ENCODE assay signal across 7 cellular contexts in the genomic region with DNA sequence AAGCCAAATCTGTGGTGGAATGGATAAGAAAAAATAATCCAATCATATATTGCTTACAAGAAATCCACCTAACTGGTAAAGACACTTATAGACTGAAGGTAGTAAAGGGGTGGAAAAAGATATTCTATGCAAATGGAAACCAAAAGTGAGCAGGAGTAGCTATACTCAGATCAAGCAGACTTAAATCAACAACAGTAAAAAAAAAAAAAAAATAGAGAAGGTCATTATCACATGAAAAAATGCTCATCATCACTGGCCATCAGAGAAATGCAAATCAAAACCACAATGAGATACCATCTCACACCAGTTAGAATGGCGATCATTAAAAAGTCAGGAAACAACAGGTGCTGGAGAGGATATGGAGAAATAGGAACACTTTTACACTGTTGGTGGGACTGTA. TPM values are rescaled to one million over a fixed set of nuclear protein-coding genes. Genes with fewer than 3 reads are reported as not detected.
DNase-seq lines count a peak whose midpoint lies in the region; ATAC-seq, FAIRE-seq and TF ChIP-seq lines count a peak whose summit lies in the region.
"Not testable (repeated sequence)": the region's sequence is repeated elsewhere in the genome, so short reads cannot be mapped to it uniquely, and the experiment has no call there.

No MANE protein-coding gene starts in this region.

- not testable (repeated sequence) for H3K36me3 Mint-ChIP-seq in T-helper 2 cell treated with Interferon-gamma antibody and Interleukin-4, amounts not matched to agents 5 μg/mL and 100 μg/mL, for 36 hours (ENCODE audit: low read depth); activated CD4-positive, alpha-beta memory T cell treated with anti-CD3 and anti-CD28 coated beads, Interleukin-2, amount 10 ng/mL, durations not matched to agents 7 days and 5 days (ENCODE audit: low read depth); activated T-helper 1 cell treated with anti-CD3 and anti-CD28 coated beads, Interleukin-12 subunit alpha, Interleukin-12 subunit beta, Interleukin-2, Interleukin-4 antibody, amounts not matched to agents 30 ng/mL and 10 ng/mL and 1 ng/mL, durations not matched to agents 14 hours and 24 hours and 36 hours (ENCODE audit: low read depth); activated naive CD4-positive, alpha-beta T cell treated with anti-CD3 and anti-CD28 coated beads, Interleukin-2, amount 50 U/mL, for 72 hours; stimulated activated naive CD8-positive, alpha-beta T cell treated with anti-CD3 and anti-CD28 coated beads, Interleukin-15, Interleukin-2, amounts not matched to agents 100 ng/mL and 50 ng/mL, for 24 hours (ENCODE audit: low read depth)

- H3K4me1 Mint-ChIP-seq in T-helper 2 cell treated with Interferon-gamma antibody and Interleukin-4, amounts not matched to agents 5 μg/mL and 100 μg/mL, for 36 hours (ENCODE audit: low read depth), result peaks cover 33% of the 10 kb centered on the region
- H3K4me1 Mint-ChIP-seq in activated CD4-positive, alpha-beta memory T cell treated with anti-CD3 and anti-CD28 coated beads, Interleukin-2, amount 10 ng/mL, durations not matched to agents 7 days and 5 days, result peaks cover 31% of the 10 kb centered on the region
- peaks cover 38% of the 10 kb centered on the region for H3K4me1 Mint-ChIP-seq in activated T-helper 1 cell treated with anti-CD3 and anti-CD28 coated beads, Interleukin-12 subunit alpha, Interleukin-12 subunit beta, Interleukin-2, Interleukin-4 antibody, amounts not matched to agents 30 ng/mL and 10 ng/mL and 1 ng/mL, durations not matched to agents 14 hours and 24 hours and 36 hours (ENCODE audit: low read depth)
- H3K4me1 Mint-ChIP-seq in stimulated activated naive CD8-positive, alpha-beta T cell treated with anti-CD3 and anti-CD28 coated beads, Interleukin-15, Interleukin-2, amounts not matched to agents 100 ng/mL and 50 ng/mL, for 24 hours (ENCODE audit: low read depth), result peaks cover 47% of the 10 kb centered on the region

- not testable (repeated sequence) for H3K9me1 ChIP-seq in K562 (ENCODE audit: control insufficient read depth, insufficient read depth, low read length)

- in situ Hi-C loops in K562 (cut with MboI), result not testable (repeated sequence)

- TF ChIP-seq EP300 in K562 (IDR thresholded peaks at IDR 0.05; ENCODE audit: low read length), result not testable (repeated sequence)

- not testable (repeated sequence) for TF ChIP-seq CTCF in HEK293 (tag by site-specific recombination; IDR thresholded peaks at IDR 0.05); K562 (IDR thresholded peaks at IDR 0.05 in 2 of 3, conservative IDR thresholded peaks at IDR 0.05 in 1 of 3; ENCODE audit: insufficient read depth in 2 of 3, low read depth in 1 of 3, low read length in 3 of 3)

- peak overlapping the region; percentile 51 for H3K4me3 Mint-ChIP-seq in T-helper 2 cell treated with Interferon-gamma antibody and Interleukin-4, amounts not matched to agents 5 μg/mL and 100 μg/mL, for 36 hours
- H3K4me3 Mint-ChIP-seq in activated CD4-positive, alpha-beta memory T cell treated with anti-CD3 and anti-CD28 coated beads, Interleukin-2, amount 10 ng/mL, durations not matched to agents 7 days and 5 days; stimulated activated naive CD8-positive, alpha-beta T cell treated with anti-CD3 and anti-CD28 coated beads, Interleukin-15, Interleukin-2, amounts not matched to agents 100 ng/mL and 50 ng/mL, for 24 hours: not testable (repeated sequence)
- H3K4me3 Mint-ChIP-seq in activated T-helper 1 cell treated with anti-CD3 and anti-CD28 coated beads, Interleukin-12 subunit alpha, Interleukin-12 subunit beta, Interleukin-2, Interleukin-4 antibody, amounts not matched to agents 30 ng/mL and 10 ng/mL and 1 ng/mL, durations not matched to agents 14 hours and 24 hours and 36 hours, result peak overlapping the region; percentile 62

- H3K4me1 ChIP-seq in HEK293 (ENCODE audit: control insufficient read depth, insufficient read depth, low read length), result not testable (repeated sequence)
- H3K4me1 ChIP-seq in K562 (replicated peaks in 1 of 2; ENCODE audit: control insufficient read depth in 2 of 2, insufficient read depth in 2 of 2, low read length in 2 of 2), result peaks cover 28 to 45% of the 10 kb centered on the region in 2 experiments

- not testable (repeated sequence) for H4K20me1 ChIP-seq in K562 (replicated peaks; ENCODE audit: control insufficient read depth, insufficient read depth, low read length)

- not testable (repeated sequence) for H3K79me2 ChIP-seq in K562 (ENCODE audit: control insufficient read depth, insufficient read depth, low read length)

- not testable (repeated sequence) for H3K36me3 ChIP-seq in HEK293 (ENCODE audit: control insufficient read depth in 2 of 2, insufficient read depth in 1 of 2, low read length in 2 of 2); K562 (ENCODE audit: control insufficient read depth, insufficient read depth, low read length)

- not testable (repeated sequence) for H3K27ac ChIP-seq in HEK293 (ENCODE audit: extremely low read depth, low read depth, low read length)
- peak overlapping the region; percentile 61; the same call in 2 of the 3 replicates for H3K27ac ChIP-seq in K562 (ENCODE audit: extremely low read depth, low read depth, low read length)

- not testable (repeated sequence) for TF ChIP-seq POLR2A in K562 (conservative IDR thresholded peaks at IDR 0.05)

- not testable (repeated sequence) for H3K9me3 ChIP-seq in HEK293 (ENCODE audit: control insufficient read depth, insufficient read depth, low read depth, low read length); K562 (replicated peaks; ENCODE audit: control insufficient read depth, insufficient read depth, low read depth, low read length)

- CTCF ChIA-PET in HEK293 (lab: Yijun Ruan, JAX), result interaction anchor here (0.6 to 2.4 kb wide), 6 partner anchors 14 to 177 kb away, joined by 3 to 11 read pairs (median 6); no protein-coding TSS in a partner anchor
- CTCF ChIA-PET in activated CD4-positive, alpha-beta memory T cell treated with anti-CD3 and anti-CD28 coated beads, Interleukin-2, amount 10 ng/mL, durations not matched to agents 7 days and 5 days (lab: Charles Lee), result interaction anchor here (0.9 to 2.9 kb wide), 8 partner anchors 11 to 177 kb away, joined by 3 to 19 read pairs (median 6); no protein-coding TSS in a partner anchor
- CTCF ChIA-PET in K562 (lab: Yijun Ruan, JAX; ENCODE audit: low intra/inter-chr PET ratio), result not testable (repeated sequence)

- not testable (repeated sequence) for H3K4me2 ChIP-seq in K562 (ENCODE audit: insufficient read depth, low read length)

- H3K27me3 ChIP-seq in K562 (ENCODE audit: control insufficient read depth in 2 of 2, insufficient read depth in 2 of 2, low read length in 2 of 2), result not testable (repeated sequence)

- TF ChIP-seq RAD21 in K562 (CRISPR knock-in tag; conservative IDR thresholded peaks at IDR 0.05 in 1 of 2, IDR thresholded peaks at IDR 0.05 in 1 of 2), result not testable (repeated sequence)

- WGBS in K562 (ENCODE audit: insufficient coverage, low coverage, missing lambda C conversion rate), result no CpG with 5 or more reads among the region's 1 CpG

- not testable (repeated sequence) for H3K4me3 ChIP-seq in HEK293 (ENCODE audit: low read depth, low read length); K562

- FAIRE-seq in K562 (lab: Jason Lieb, UNC), result not testable (repeated sequence)

- H3K27me3 Mint-ChIP-seq in T-helper 2 cell treated with Interferon-gamma antibody and Interleukin-4, amounts not matched to agents 5 μg/mL and 100 μg/mL, for 36 hours (ENCODE audit: low read depth); activated CD4-positive, alpha-beta memory T cell treated with anti-CD3 and anti-CD28 coated beads, Interleukin-2, amount 10 ng/mL, durations not matched to agents 7 days and 5 days; activated T-helper 1 cell treated with anti-CD3 and anti-CD28 coated beads, Interleukin-12 subunit alpha, Interleukin-12 subunit beta, Interleukin-2, Interleukin-4 antibody, amounts not matched to agents 30 ng/mL and 10 ng/mL and 1 ng/mL, durations not matched to agents 14 hours and 24 hours and 36 hours (ENCODE audit: insufficient read depth); stimulated activated naive CD8-positive, alpha-beta T cell treated with anti-CD3 and anti-CD28 coated beads, Interleukin-15, Interleukin-2, amounts not matched to agents 100 ng/mL and 50 ng/mL, for 24 hours: not testable (repeated sequence)

- H3K9ac ChIP-seq in K562 (ENCODE audit: insufficient read depth in 1 of 2, low read depth in 2 of 2, low read length in 2 of 2), result not testable (repeated sequence)

- intact Hi-C loops in activated T-helper 1 cell treated with anti-CD3 and anti-CD28 coated beads, Interleukin-12 subunit alpha, Interleukin-12 subunit beta, Interleukin-2, Interleukin-4 antibody, amounts not matched to agents 30 ng/mL and 10 ng/mL and 1 ng/mL, durations not matched to agents 14 hours and 24 hours and 36 hours (cut with micrococcal nuclease), result loop anchor here (1.0 kb wide), 1 partner anchor 10 kb away; no protein-coding TSS in a partner anchor
- intact Hi-C loops in K562 (cut with micrococcal nuclease), result not testable (repeated sequence)

- DNase-seq in T-helper 2 cell treated with Interferon-gamma antibody and Interleukin-4, amounts not matched to agents 5 μg/mL and 100 μg/mL, for 36 hours (ENCODE audit: low spot score); activated CD4-positive, alpha-beta memory T cell treated with anti-CD3 and anti-CD28 coated beads, Interleukin-2, amount 10 ng/mL, durations not matched to agents 7 days and 5 days; activated T-helper 1 cell treated with anti-CD3 and anti-CD28 coated beads, Interleukin-12 subunit alpha, Interleukin-12 subunit beta, Interleukin-2, Interleukin-4 antibody, amounts not matched to agents 30 ng/mL and 10 ng/mL and 1 ng/mL, durations not matched to agents 14 hours and 24 hours and 36 hours (ENCODE audit: low spot score); activated naive CD4-positive, alpha-beta T cell treated with anti-CD3 and anti-CD28 coated beads, Interleukin-2, amount 50 U/mL, for 72 hours (ENCODE audit: low spot score in 2 of 2); K562 (ENCODE audit: extremely low read depth in 1 of 4, low spot score in 3 of 4): not testable (repeated sequence)

- not testable (repeated sequence) for H3K9me3 Mint-ChIP-seq in T-helper 2 cell treated with Interferon-gamma antibody and Interleukin-4, amounts not matched to agents 5 μg/mL and 100 μg/mL, for 36 hours; activated CD4-positive, alpha-beta memory T cell treated with anti-CD3 and anti-CD28 coated beads, Interleukin-2, amount 10 ng/mL, durations not matched to agents 7 days and 5 days; activated T-helper 1 cell treated with anti-CD3 and anti-CD28 coated beads, Interleukin-12 subunit alpha, Interleukin-12 subunit beta, Interleukin-2, Interleukin-4 antibody, amounts not matched to agents 30 ng/mL and 10 ng/mL and 1 ng/mL, durations not matched to agents 14 hours and 24 hours and 36 hours; activated naive CD4-positive, alpha-beta T cell treated with anti-CD3 and anti-CD28 coated beads, Interleukin-2, amount 50 U/mL, for 72 hours; stimulated activated naive CD8-positive, alpha-beta T cell treated with anti-CD3 and anti-CD28 coated beads, Interleukin-15, Interleukin-2, amounts not matched to agents 100 ng/mL and 50 ng/mL, for 24 hours

- H2AFZ ChIP-seq in K562 (ENCODE audit: low read depth, low read length), result peak overlapping the region; percentile 73

- POLR2A ChIA-PET in HEK293 (lab: Yijun Ruan, JAX), result interaction anchor here (0.6 to 1.1 kb wide), 2 partner anchors 165 to 444 kb away, joined by 3 to 4 read pairs; no protein-coding TSS in a partner anchor
- POLR2A ChIA-PET in activated CD4-positive, alpha-beta memory T cell treated with anti-CD3 and anti-CD28 coated beads, Interleukin-2, amount 10 ng/mL, durations not matched to agents 7 days and 5 days (lab: Charles Lee), result interaction anchor here (0.7 to 3.5 kb wide), 8 partner anchors 8 to 145 kb away, joined by 3 to 17 read pairs (median 4); a partner anchor contains a TSS
- POLR2A ChIA-PET in K562 (lab: Yijun Ruan, JAX), result interaction anchor here (1.0 to 2.3 kb wide), 4 partner anchors 9 to 19 kb away, joined by 3 to 7 read pairs (median 6); no protein-coding TSS in a partner anchor

- not testable (repeated sequence) for BruUV-seq in K562 (replicated peaks; lab: Mats Ljungman, UMichigan)

- H3K27ac Mint-ChIP-seq in T-helper 2 cell treated with Interferon-gamma antibody and Interleukin-4, amounts not matched to agents 5 μg/mL and 100 μg/mL, for 36 hours, result peak overlapping the region; percentile 85
- H3K27ac Mint-ChIP-seq in activated CD4-positive, alpha-beta memory T cell treated with anti-CD3 and anti-CD28 coated beads, Interleukin-2, amount 10 ng/mL, durations not matched to agents 7 days and 5 days, result peak overlapping the region; percentile 66
- H3K27ac Mint-ChIP-seq in activated T-helper 1 cell treated with anti-CD3 and anti-CD28 coated beads, Interleukin-12 subunit alpha, Interleukin-12 subunit beta, Interleukin-2, Interleukin-4 antibody, amounts not matched to agents 30 ng/mL and 10 ng/mL and 1 ng/mL, durations not matched to agents 14 hours and 24 hours and 36 hours, result peak overlapping the region; percentile 98
- peak overlapping the region; percentile 59 to 92 for H3K27ac Mint-ChIP-seq in activated naive CD4-positive, alpha-beta T cell treated with anti-CD3 and anti-CD28 coated beads, Interleukin-2, amount 50 U/mL, for 72 hours
- H3K27ac Mint-ChIP-seq in stimulated activated naive CD8-positive, alpha-beta T cell treated with anti-CD3 and anti-CD28 coated beads, Interleukin-15, Interleukin-2, amounts not matched to agents 100 ng/mL and 50 ng/mL, for 24 hours, result peak overlapping the region; percentile 50

- ATAC-seq in activated naive CD4-positive, alpha-beta T cell treated with anti-CD3 and anti-CD28 coated beads, Interleukin-2, amount 50 U/mL, for 72 hours, result peak in 1 of 2 donors; percentile 41
- not testable (repeated sequence) for ATAC-seq in K562

RNA-seq across cellular contexts. Expression of a gene that starts 24.9 kb away (rescaled TPM):
- total RNA-seq in activated CD4-positive, alpha-beta memory T cell treated with anti-CD3 and anti-CD28 coated beads, Interleukin-2, amount 10 ng/mL, durations not matched to agents 7 days and 5 days, result 100 to 1,000 TPM; 497 to 505 TPM
- total RNA-seq in activated T-helper 1 cell treated with anti-CD3 and anti-CD28 coated beads, Interleukin-12 subunit alpha, Interleukin-12 subunit beta, Interleukin-2, Interleukin-4 antibody, amounts not matched to agents 30 ng/mL and 10 ng/mL and 1 ng/mL, durations not matched to agents 14 hours and 24 hours and 36 hours, result 182 and 192 TPM in 2 replicates
- 100 to 1,000 TPM; 280 to 408 TPM for total RNA-seq in activated naive CD4-positive, alpha-beta T cell treated with anti-CD3 and anti-CD28 coated beads, Interleukin-2, amount 50 U/mL, for 72 hours
- 217 and 312 TPM in 2 replicates for total RNA-seq in K562 (2011; cell fraction: chromatin; rRNA removed; ENCODE audit: low replicate concordance)
- total RNA-seq in K562 (2011; cell fraction: nucleolus; rRNA removed), result 221 and 239 TPM in 2 replicates
- total RNA-seq in K562 (2011; cell fraction: nucleoplasm; rRNA removed), result 299 and 384 TPM in 2 replicates
- total RNA-seq in K562 (2014; rRNA removed) (169 and 190 TPM in 2 replicates), K562 (2014; rRNA removed; fragmentation: Illumina TruSeq; extraction: Trizol) (175 and 193 TPM in 2 replicates), K562 (2015; rRNA removed; fragmentation: Illumina TruSeq; extraction: Trizol) (211 and 212 TPM in 2 replicates), K562 (2021) (358 and 364 TPM in 2 replicates)
- polyA plus RNA-seq in K562 (2011; rRNA removed) (296 and 429 TPM in 2 replicates), K562 (2014; fragmentation: Illumina TruSeq; extraction: Trizol) (574 and 789 TPM in 2 replicates), K562 (2014; fragmentation: Nextera tagmentation; extraction: Ambion mirVana) (10 to 100 TPM; 19.0 to 62.4 TPM), K562 (2014; rRNA removed) (235 and 249 TPM in 2 replicates)
- 314 and 336 TPM in 2 replicates for polyA plus RNA-seq in K562 (2011; cell fraction: cytosol; rRNA removed)
- polyA plus RNA-seq in K562 (2011; cell fraction: nucleus; rRNA removed), result 653 and 742 TPM in 2 replicates
- 412 and 745 TPM in 2 replicates for polyA plus RNA-seq in K562 (2012)
- 158 and 187 TPM in 2 replicates for polyA minus RNA-seq in K562 (2011; rRNA and poly(A)+ RNA removed)
- 162 and 207 TPM in 2 replicates for polyA minus RNA-seq in K562 (2011; cell fraction: cytosol; rRNA and poly(A)+ RNA removed)
- 177 and 202 TPM in 2 replicates for polyA minus RNA-seq in K562 (2011; cell fraction: nucleus; rRNA and poly(A)+ RNA removed)
